ENCODE assay signal across 30 cellular contexts in the genomic region with DNA sequence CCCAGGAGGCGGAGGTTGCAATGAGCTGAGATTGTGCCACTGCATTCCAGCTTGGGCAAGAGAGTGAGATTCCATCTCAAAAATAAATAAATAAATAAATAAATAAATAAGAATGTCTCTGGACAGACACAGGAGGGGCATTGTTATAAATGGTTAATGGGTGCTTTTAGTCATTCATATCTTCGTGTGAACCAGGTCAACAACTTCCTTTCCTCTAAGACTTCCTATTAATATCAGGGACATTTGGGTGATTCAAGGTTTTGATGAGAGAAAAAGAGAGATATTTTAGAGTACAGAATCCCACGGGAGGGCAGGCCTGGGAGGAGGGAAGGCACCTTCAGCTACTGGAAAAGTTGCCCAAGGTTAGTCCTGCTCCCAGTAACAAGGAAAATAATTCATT. TPM values are rescaled to one million over a fixed set of nuclear protein-coding genes. Genes with fewer than 3 reads are reported as not detected.
DNase-seq lines count a peak whose midpoint lies in the region; ATAC-seq, FAIRE-seq and TF ChIP-seq lines count a peak whose summit lies in the region.
"Had no signal": no experiment of that assay in that cellular context is flagged by ENCODE, and none has a peak within 500 bp of the region (broad histone marks: within the 10 kb centered on the region; RNA-seq: fewer than 3 reads in every experiment).

No MANE protein-coding gene starts in this region.

- H3K36me3 Mint-ChIP-seq in activated naive CD8-positive, alpha-beta T cell treated with anti-CD3 and anti-CD28 coated beads, Interleukin-2, amount 10 ng/mL, durations not matched to agents 7 days and 5 days: no peaks in the 10 kb centered on the region
- peaks cover 5% of the 10 kb centered on the region for H3K36me3 Mint-ChIP-seq in activated naive CD8-positive, alpha-beta T cell treated with anti-CD3 and anti-CD28 coated beads for 36 hours

- no peaks in the 10 kb centered on the region for H3K27me3 Mint-ChIP-seq in activated naive CD8-positive, alpha-beta T cell treated with anti-CD3 and anti-CD28 coated beads, Interleukin-2, amount 10 ng/mL, durations not matched to agents 7 days and 5 days
- no peaks in the 10 kb centered on the region for H3K27me3 Mint-ChIP-seq in activated naive CD8-positive, alpha-beta T cell treated with anti-CD3 and anti-CD28 coated beads for 36 hours
- H3K27me3 Mint-ChIP-seq: CD4-positive, alpha-beta memory T cell had no signal

- peaks cover 65 to 71% (median 71%) of the 10 kb centered on the region in 3 donors for H3K4me1 ChIP-seq in pancreas
- H3K4me1 ChIP-seq in kidney (ENCODE audit: control insufficient read depth in 1 of 2, insufficient read depth in 1 of 2, low read depth in 1 of 2, low read length in 2 of 2): no peaks in the 10 kb centered on the region
- H3K4me1 ChIP-seq: A549 had no signal

- no peak overlapping the region for H3K9ac ChIP-seq in kidney (ENCODE audit: low read length in 2 of 2)
- H3K9ac ChIP-seq: BLaER1 had no signal

- H3K4me3 ChIP-seq in pancreas: no peak overlapping the region
- no peak overlapping the region for H3K4me3 ChIP-seq in kidney (ENCODE audit: low read length in 2 of 2)
- H3K4me3 ChIP-seq: A549, BLaER1, GM12878 had no signal

- DNase-seq in activated naive CD8-positive, alpha-beta T cell treated with anti-CD3 and anti-CD28 coated beads, Interleukin-2, amount 10 ng/mL, durations not matched to agents 7 days and 5 days: no peak
- DNase-seq in activated naive CD8-positive, alpha-beta T cell treated with anti-CD3 and anti-CD28 coated beads for 36 hours: no peak
- peak; percentile 50 for DNase-seq in amniotic epithelial cell (ENCODE audit: low read depth)
- peak; percentile 50 for DNase-seq in foreskin melanocyte
- peak in 1 of 6 donors; percentile 29 for DNase-seq in pancreas
- DNase-seq in activated T-cell treated with anti-CD3 and anti-CD28 coated beads for 4 hours: no peak
- DNase-seq in kidney: no peak
- DNase-seq in HuH-7 (ENCODE audit: low spot score): no peak
- DNase-seq: BE2C; C1 segment of cervical spinal cord; Caco-2; Calu3; CD4-positive, alpha-beta memory T cell; CD4-positive, CD25-positive, alpha-beta regulatory T cell; CD8-positive, alpha-beta memory T cell; DMS153; DMS53; DMS79; DND-41; EL; GDM1 had no signal

- H3K9me3 ChIP-seq in pancreas (no peaks in the 10 kb centered on the region), kidney (ENCODE audit: control insufficient read depth in 1 of 2, low read length in 2 of 2) (no peaks in the 10 kb centered on the region)
- H3K9me3 ChIP-seq: A549, BE2C, BLaER1, Caco-2 had no signal

- intact Hi-C loops in pancreas (cut with DNase I): loop anchor here in 1 of 3 donors (10.0 kb wide), 1 partner anchor 195 kb away; the partner anchor contains the start of gene WDFY2
- intact Hi-C loops in kidney (cut with DNase I): no loop called here

- TF ChIP-seq CTCF in pancreas (IDR thresholded peaks at IDR 0.05) (no peak), kidney (IDR thresholded peaks at IDR 0.05; ENCODE audit: borderline replicate concordance, extremely low read depth, insufficient read depth) (no peak)

- POLR2A ChIA-PET in activated naive CD8-positive, alpha-beta T cell treated with anti-CD3 and anti-CD28 coated beads, Interleukin-2, amount 10 ng/mL, durations not matched to agents 7 days and 5 days (lab: Charles Lee): no interaction called here

- WGBS in pancreas, 2 donors: 44 to 48% methylated on average over 3 of the region's 3 CpGs

- no peaks in the 10 kb centered on the region for H3K9me3 Mint-ChIP-seq in activated naive CD8-positive, alpha-beta T cell treated with anti-CD3 and anti-CD28 coated beads, Interleukin-2, amount 10 ng/mL, durations not matched to agents 7 days and 5 days
- no peaks in the 10 kb centered on the region for H3K9me3 Mint-ChIP-seq in activated naive CD8-positive, alpha-beta T cell treated with anti-CD3 and anti-CD28 coated beads for 36 hours
- H3K9me3 Mint-ChIP-seq: CD4-positive, alpha-beta memory T cell; CD4-positive, CD25-positive, alpha-beta regulatory T cell; CD8-positive, alpha-beta memory T cell had no signal

- H3K27me3 ChIP-seq in pancreas: no peaks in the 10 kb centered on the region
- H3K27me3 ChIP-seq: BE2C, BLaER1 had no signal

- H3K4me3 Mint-ChIP-seq in activated naive CD8-positive, alpha-beta T cell treated with anti-CD3 and anti-CD28 coated beads, Interleukin-2, amount 10 ng/mL, durations not matched to agents 7 days and 5 days: no peak overlapping the region
- H3K4me3 Mint-ChIP-seq in activated naive CD8-positive, alpha-beta T cell treated with anti-CD3 and anti-CD28 coated beads for 36 hours: no peak overlapping the region
- H3K4me3 Mint-ChIP-seq: CD14-positive monocyte; CD4-positive, alpha-beta memory T cell; CD4-positive, CD25-positive, alpha-beta regulatory T cell; CD8-positive, alpha-beta memory T cell had no signal

- no peaks in the 10 kb centered on the region for H3K36me3 ChIP-seq in pancreas
- H3K36me3 ChIP-seq in kidney (ENCODE audit: control insufficient read depth in 1 of 2, insufficient read depth in 2 of 2, low read length in 2 of 2): no peaks in the 10 kb centered on the region
- H3K36me3 ChIP-seq: BE2C, BLaER1 had no signal

- FAIRE-seq in pancreas (lab: Jason Lieb, UNC) (no peak), kidney (lab: Jason Lieb, UNC) (no peak)
- FAIRE-seq: A549, D721Med, GM12892, GM18507 had no signal

- ATAC-seq in activated naive CD8-positive, alpha-beta T cell treated with anti-CD3 and anti-CD28 coated beads, Interleukin-2, amount 10 ng/mL, durations not matched to agents 7 days and 5 days (ENCODE audit: low read depth): no peak
- ATAC-seq in pancreas: no peak
- ATAC-seq: A549, GM12878 had no signal

- H3K27ac ChIP-seq in pancreas (peak overlapping the region in 3 of 4 donors; percentile 31 to 88 (median 84)), kidney (ENCODE audit: low read depth in 2 of 2, low read length in 2 of 2) (no peak overlapping the region)
- H3K27ac ChIP-seq: 22Rv1, A549, BLaER1 had no signal

- H3K27ac Mint-ChIP-seq in activated naive CD8-positive, alpha-beta T cell treated with anti-CD3 and anti-CD28 coated beads, Interleukin-2, amount 10 ng/mL, durations not matched to agents 7 days and 5 days: peak overlapping the region; percentile 36
- no peak overlapping the region for H3K27ac Mint-ChIP-seq in activated naive CD8-positive, alpha-beta T cell treated with anti-CD3 and anti-CD28 coated beads for 36 hours

- peaks cover 2% of the 10 kb centered on the region for H3K4me1 Mint-ChIP-seq in activated naive CD8-positive, alpha-beta T cell treated with anti-CD3 and anti-CD28 coated beads, Interleukin-2, amount 10 ng/mL, durations not matched to agents 7 days and 5 days
- no peaks in the 10 kb centered on the region for H3K4me1 Mint-ChIP-seq in activated naive CD8-positive, alpha-beta T cell treated with anti-CD3 and anti-CD28 coated beads for 36 hours

RNA-seq across cellular contexts. Expression of gene DHRS12, which starts 23.9 kb away (rescaled TPM):
- total RNA-seq in activated naive CD8-positive, alpha-beta T cell treated with anti-CD3 and anti-CD28 coated beads, Interleukin-2, amount 10 ng/mL, durations not matched to agents 7 days and 5 days: 10 to 100 TPM; 12.6 to 13.1 TPM
- 1 to 10 TPM; 9.7 to 9.9 TPM for total RNA-seq in activated naive CD8-positive, alpha-beta T cell treated with anti-CD3 and anti-CD28 coated beads for 36 hours
- total RNA-seq in pancreas (10 to 100 TPM; 13.8 to 34.6 (median 22.9) TPM), kidney (20.4 TPM)
- polyA plus RNA-seq in pancreas (10 to 100 TPM; 31.3 to 39.4 TPM), kidney (ENCODE audit: insufficient read depth, low read depth, low replicate concordance) (36.1 TPM)
- total RNA-seq: Daoy had no signal

Comparison
In these comparisons a context has a peak if more than half of its experiments do, and no peak if none do; other contexts are left out.
1. DNase-seq: peak in amniotic epithelial cell (single experiment) and foreskin melanocyte (single experiment); none in activated naive CD8-positive, alpha-beta T cell treated with anti-CD3 and anti-CD28 coated beads, Interleukin-2, amount 10 ng/mL, durations not matched to agents 7 days and 5 days (single experiment), activated naive CD8-positive, alpha-beta T cell treated with anti-CD3 and anti-CD28 coated beads for 36 hours (single experiment), activated T-cell treated with anti-CD3 and anti-CD28 coated beads for 4 hours (single experiment), kidney (single experiment) and HuH-7 (single experiment).
2. H3K27ac ChIP-seq: peak in pancreas (3 of 4); none in kidney (0 of 2).